In the genomic region with DNA sequence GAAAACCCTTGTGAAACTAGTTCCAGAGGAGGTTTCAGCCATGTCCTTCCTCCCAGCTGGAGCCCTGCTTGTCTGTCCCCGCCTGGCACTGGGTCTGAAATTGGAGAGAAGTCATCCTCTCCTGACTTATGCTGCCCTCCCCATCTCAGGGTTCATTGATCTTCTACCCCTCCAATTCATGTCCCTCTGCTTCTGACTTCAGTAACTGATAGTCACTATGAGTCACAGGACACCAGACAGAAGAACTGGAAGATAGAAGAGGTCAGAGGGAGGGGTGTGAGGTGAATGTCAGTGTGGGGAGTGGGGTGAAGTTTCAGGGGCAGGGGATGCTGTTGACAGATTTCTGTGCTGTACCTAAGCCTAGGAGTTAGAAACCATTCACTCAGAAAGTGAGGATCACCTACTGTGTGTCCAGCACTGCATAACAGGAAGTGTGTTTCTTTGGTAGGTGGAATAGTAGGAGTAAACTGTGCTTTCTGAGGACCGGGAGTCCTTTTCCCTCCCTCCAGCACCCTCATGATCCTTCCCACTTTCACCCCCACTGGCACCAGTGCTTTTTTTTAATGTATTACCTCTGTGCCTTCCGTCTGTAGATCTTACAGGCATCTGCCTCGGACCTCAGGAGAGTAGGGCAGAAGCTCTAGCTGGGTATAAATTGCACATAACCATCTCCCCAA, we compare ENCODE assay signal across 8 cellular contexts. TPM values are rescaled to one million over a fixed set of nuclear protein-coding genes. Genes with fewer than 3 reads are reported as not detected.
DNase-seq lines count a peak whose midpoint lies in the region; ATAC-seq and TF ChIP-seq lines count a peak whose summit lies in the region.

No MANE protein-coding gene starts in this region.

- POLR2A ChIA-PET in activated CD8-positive, alpha-beta T cell treated with anti-CD3 and anti-CD28 coated beads, Interleukin-2, amount 10 ng/mL, durations not matched to agents 7 days and 5 days (lab: Charles Lee), result interaction anchor here (1.1 to 1.3 kb wide), 2 partner anchors 18 to 153 kb away, joined by 4 to 8 read pairs; a partner anchor contains a TSS

- peaks cover 21% of the 10 kb centered on the region for H3K4me1 Mint-ChIP-seq in activated CD4-positive, alpha-beta T cell treated with anti-CD3 and anti-CD28 coated beads, Interleukin-2, amount 10 ng/mL, durations not matched to agents 24 days and 14 days
- peaks cover 21% of the 10 kb centered on the region for H3K4me1 Mint-ChIP-seq in activated CD8-positive, alpha-beta T cell treated with anti-CD3 and anti-CD28 coated beads, Interleukin-2, amount 10 ng/mL, durations not matched to agents 7 days and 5 days (ENCODE audit: low read depth)

- TF ChIP-seq CTCF in suprapubic skin (IDR thresholded peaks at IDR 0.05), result no peak

- no peaks in the 10 kb centered on the region for H3K9me3 ChIP-seq in suprapubic skin

- H3K4me3 Mint-ChIP-seq in activated CD4-positive, alpha-beta T cell treated with anti-CD3 and anti-CD28 coated beads, Interleukin-2, amount 10 ng/mL, durations not matched to agents 24 days and 14 days, result peak overlapping the region; percentile 90
- H3K4me3 Mint-ChIP-seq in activated CD8-positive, alpha-beta T cell treated with anti-CD3 and anti-CD28 coated beads, Interleukin-2, amount 10 ng/mL, durations not matched to agents 7 days and 5 days, result peak overlapping the region; percentile 88

- H3K27me3 Mint-ChIP-seq in activated CD4-positive, alpha-beta T cell treated with anti-CD3 and anti-CD28 coated beads, Interleukin-2, amount 10 ng/mL, durations not matched to agents 24 days and 14 days, result no peaks in the 10 kb centered on the region
- no peaks in the 10 kb centered on the region for H3K27me3 Mint-ChIP-seq in activated CD8-positive, alpha-beta T cell treated with anti-CD3 and anti-CD28 coated beads, Interleukin-2, amount 10 ng/mL, durations not matched to agents 7 days and 5 days (ENCODE audit: low read depth)

- no peak for DNase-seq in activated CD4-positive, alpha-beta T cell treated with anti-CD3 and anti-CD28 coated beads, Interleukin-2, amount 10 ng/mL, durations not matched to agents 24 days and 14 days
- no peak for DNase-seq in activated CD4-positive, alpha-beta T cell treated with anti-CD3 and anti-CD28 coated beads for 4 hours
- no peak for DNase-seq in activated CD8-positive, alpha-beta T cell treated with anti-CD3 and anti-CD28 coated beads, Interleukin-2, amount 10 ng/mL, durations not matched to agents 7 days and 5 days
- peak; percentile 30 for DNase-seq in kidney tubule cell (ENCODE audit: low spot score)
- no peak for DNase-seq in suprapubic skin (ENCODE audit: low spot score in 2 of 2)
- no peak for DNase-seq in NCI-H774 (lab: John Stamatoyannopoulos, UW)
- DNase-seq in ureter (ENCODE audit: low spot score), result no peak
- no peak for DNase-seq in retina

- no peak overlapping the region for H3K27ac ChIP-seq in suprapubic skin

- H3K27me3 ChIP-seq in suprapubic skin, result no peaks in the 10 kb centered on the region

- intact Hi-C loops in activated CD4-positive, alpha-beta T cell treated with anti-CD3 and anti-CD28 coated beads, Interleukin-2, amount 10 ng/mL, durations not matched to agents 24 days and 14 days (cut with micrococcal nuclease), result no loop called here

- WGBS in suprapubic skin, result 53% methylated on average over 4 of the region's 4 CpGs

- TF ChIP-seq EP300 in suprapubic skin (IDR thresholded peaks at IDR 0.05), result no peak

- TF ChIP-seq POLR2A in suprapubic skin (IDR thresholded peaks at IDR 0.05), result no peak

- H3K36me3 Mint-ChIP-seq in activated CD4-positive, alpha-beta T cell treated with anti-CD3 and anti-CD28 coated beads, Interleukin-2, amount 10 ng/mL, durations not matched to agents 24 days and 14 days (ENCODE audit: low read depth), result peaks cover 48% of the 10 kb centered on the region
- peaks cover 40% of the 10 kb centered on the region for H3K36me3 Mint-ChIP-seq in activated CD8-positive, alpha-beta T cell treated with anti-CD3 and anti-CD28 coated beads, Interleukin-2, amount 10 ng/mL, durations not matched to agents 7 days and 5 days (ENCODE audit: low read depth)

- no peak for ATAC-seq in activated CD8-positive, alpha-beta T cell treated with anti-CD3 and anti-CD28 coated beads, Interleukin-2, amount 10 ng/mL, durations not matched to agents 7 days and 5 days

- H3K27ac Mint-ChIP-seq in activated CD4-positive, alpha-beta T cell treated with anti-CD3 and anti-CD28 coated beads, Interleukin-2, amount 10 ng/mL, durations not matched to agents 24 days and 14 days, result no peak overlapping the region
- H3K27ac Mint-ChIP-seq in activated CD8-positive, alpha-beta T cell treated with anti-CD3 and anti-CD28 coated beads, Interleukin-2, amount 10 ng/mL, durations not matched to agents 7 days and 5 days, result peak overlapping the region; percentile 93

- peaks cover 41% of the 10 kb centered on the region for H3K36me3 ChIP-seq in suprapubic skin

- H3K9me3 Mint-ChIP-seq in activated CD4-positive, alpha-beta T cell treated with anti-CD3 and anti-CD28 coated beads, Interleukin-2, amount 10 ng/mL, durations not matched to agents 24 days and 14 days, result no peaks in the 10 kb centered on the region
- H3K9me3 Mint-ChIP-seq in activated CD8-positive, alpha-beta T cell treated with anti-CD3 and anti-CD28 coated beads, Interleukin-2, amount 10 ng/mL, durations not matched to agents 7 days and 5 days (ENCODE audit: insufficient read depth), result no peaks in the 10 kb centered on the region

- CTCF ChIA-PET in activated CD8-positive, alpha-beta T cell treated with anti-CD3 and anti-CD28 coated beads, Interleukin-2, amount 10 ng/mL, durations not matched to agents 7 days and 5 days (lab: Charles Lee), result interaction anchor here (1.3 kb wide), 1 partner anchor 117 kb away, joined by 4 read pairs; no protein-coding TSS in a partner anchor

- peaks cover 12% of the 10 kb centered on the region for H3K4me1 ChIP-seq in suprapubic skin

- H3K4me3 ChIP-seq in suprapubic skin, result peak overlapping the region; percentile 63

RNA-seq across cellular contexts. Expression of a gene that starts 0.6 kb away (rescaled TPM):
- total RNA-seq in activated CD4-positive, alpha-beta T cell treated with anti-CD3 and anti-CD28 coated beads, Interleukin-2, amount 10 ng/mL, durations not matched to agents 24 days and 14 days, result 45.0 and 48.0 TPM in 2 replicates
- 10 to 100 TPM; 37.3 to 37.9 TPM for total RNA-seq in activated CD8-positive, alpha-beta T cell treated with anti-CD3 and anti-CD28 coated beads, Interleukin-2, amount 10 ng/mL, durations not matched to agents 7 days and 5 days
- total RNA-seq in suprapubic skin (100 to 1,000 TPM in 1 of 4 donors, 10 to 100 TPM in 3; 71.4 to 106 (median 91.1) TPM), ureter (48.3 TPM)

RNA-seq across cellular contexts. Expression of a gene that starts 17.6 kb away (rescaled TPM):
- total RNA-seq in activated CD4-positive, alpha-beta T cell treated with anti-CD3 and anti-CD28 coated beads, Interleukin-2, amount 10 ng/mL, durations not matched to agents 24 days and 14 days, result 12.5 and 13.7 TPM in 2 replicates
- 10 to 100 TPM; 16.7 to 16.9 TPM for total RNA-seq in activated CD8-positive, alpha-beta T cell treated with anti-CD3 and anti-CD28 coated beads, Interleukin-2, amount 10 ng/mL, durations not matched to agents 7 days and 5 days
- total RNA-seq in suprapubic skin, result 10 to 100 TPM in 2 of 4 donors, 1 to 10 TPM in 2; 6.6 to 17.8 (median 9.2) TPM
- 13.8 TPM for total RNA-seq in ureter
